Comparison of ENCODE assay signal across 13 cellular contexts in genomic region chr5:939368-939767, GRCh38. TPM values are rescaled to one million over a fixed set of nuclear protein-coding genes. Genes with fewer than 3 reads are reported as not detected.
DNase-seq lines count a peak whose midpoint lies in the region; ATAC-seq and TF ChIP-seq lines count a peak whose summit lies in the region.
"Had no signal": no experiment of that assay in that cellular context is flagged by ENCODE, and none has a peak within 500 bp of the region (broad histone marks: within the 10 kb centered on the region; RNA-seq: fewer than 3 reads in every experiment).

No MANE protein-coding gene starts in this region.

- H3K27me3 Mint-ChIP-seq in activated T-cell treated with anti-CD3 and anti-CD28 coated beads, Interleukin-2, amount 50 U/mL, for 4 hours (ENCODE audit: low read depth) = peaks cover 18% of the 10 kb centered on the region

- TF ChIP-seq POLR2A in sigmoid colon (IDR thresholded peaks at IDR 0.05) = no peak

- no peak for TF ChIP-seq EP300 in sigmoid colon (IDR thresholded peaks at IDR 0.05)

- no peaks in the 10 kb centered on the region for H3K9me3 Mint-ChIP-seq in activated T-cell treated with anti-CD3 and anti-CD28 coated beads, Interleukin-2, amount 50 U/mL, for 4 hours
- H3K9me3 Mint-ChIP-seq: CD4-positive, alpha-beta T cell had no signal

- ATAC-seq in activated T-cell treated with anti-CD3 and anti-CD28 coated beads, Interleukin-2, amount 50 U/mL, for 4 hours = no peak
- ATAC-seq in GM21390 (IDR thresholded peaks at IDR 0.05; ENCODE audit: unreplicated experiment) = no peak

- H3K4me3 Mint-ChIP-seq in activated T-cell treated with anti-CD3 and anti-CD28 coated beads, Interleukin-2, amount 50 U/mL, for 4 hours = no peak overlapping the region
- H3K4me3 Mint-ChIP-seq: B cell; CD4-positive, alpha-beta T cell had no signal

- no peak overlapping the region for H3K4me3 ChIP-seq in sigmoid colon
- H3K4me3 ChIP-seq: GM23248 had no signal

- intact Hi-C loops in sigmoid colon (cut with DNase I) = no loop called here

- peak; percentile 4 for DNase-seq in activated T-cell treated with anti-CD3 and anti-CD28 coated beads, Interleukin-2, amount 50 U/mL, for 1 hour
- DNase-seq in activated T-cell treated with anti-CD3 and anti-CD28 coated beads, Interleukin-2, amount 50 U/mL, for 4 hours = no peak
- DNase-seq in ecto neural progenitor cell (ENCODE audit: low spot score) (peak; percentile 32), sigmoid colon (peak; percentile 34), HuH-7 (ENCODE audit: low spot score) (no peak), cerebellar cortex (ENCODE audit: low spot score) (no peak)
- DNase-seq: C1 segment of cervical spinal cord; Calu3; CD4-positive, alpha-beta T cell; DMS 273 treated with DMSO at 0.1 percent for 48 hours; GM23248 had no signal

- no peak overlapping the region for H3K27ac ChIP-seq in sigmoid colon
- H3K27ac ChIP-seq: GM23248 had no signal

- no peaks in the 10 kb centered on the region for H3K36me3 Mint-ChIP-seq in activated T-cell treated with anti-CD3 and anti-CD28 coated beads, Interleukin-2, amount 50 U/mL, for 4 hours (ENCODE audit: insufficient read depth)

- no peaks in the 10 kb centered on the region for H3K4me1 ChIP-seq in sigmoid colon

- H3K36me3 ChIP-seq in sigmoid colon = no peaks in the 10 kb centered on the region

- no peaks in the 10 kb centered on the region for H3K27me3 ChIP-seq in sigmoid colon

- H3K4me1 Mint-ChIP-seq in activated T-cell treated with anti-CD3 and anti-CD28 coated beads, Interleukin-2, amount 50 U/mL, for 4 hours (ENCODE audit: low read depth) = no peaks in the 10 kb centered on the region
- H3K4me1 Mint-ChIP-seq: B cell had no signal

- WGBS in sigmoid colon, 2 donors = 75 to 81% methylated on average over 7 of the region's 7 CpGs

- no peaks in the 10 kb centered on the region for H3K9me3 ChIP-seq in sigmoid colon

- TF ChIP-seq CTCF in sigmoid colon (IDR thresholded peaks at IDR 0.05) = no peak

RNA-seq across cellular contexts. Expression of gene TRIP13, which starts 46.7 kb away (rescaled TPM):
- 10 to 100 TPM; 11.2 to 21.5 (median 18.5) TPM for total RNA-seq in activated T-cell treated with anti-CD3 and anti-CD28 coated beads, Interleukin-2, amount 50 U/mL, for 4 hours
- total RNA-seq in sigmoid colon = under 1 TPM in 3 of 4 donors, not detected in 1; 0.16 to 0.83 (median 0.54) TPM
- 1 to 10 TPM; 1.2 to 7.7 (median 3.9) TPM for polyA plus RNA-seq in sigmoid colon

RNA-seq across cellular contexts. Expression of gene BRD9, which starts 46.8 kb away (rescaled TPM):
- 10 to 100 TPM; 60.9 to 67.7 (median 64.6) TPM for total RNA-seq in activated T-cell treated with anti-CD3 and anti-CD28 coated beads, Interleukin-2, amount 50 U/mL, for 4 hours
- 10 to 100 TPM; 21.4 to 38.8 (median 24.6) TPM for total RNA-seq in sigmoid colon
- 10 to 100 TPM; 12.9 to 28.3 (median 14.4) TPM for polyA plus RNA-seq in sigmoid colon

Comparison
In these comparisons a context has a peak if more than half of its experiments do, and no peak if none do; other contexts are left out.
1. DNase-seq: peak in activated T-cell treated with anti-CD3 and anti-CD28 coated beads, Interleukin-2, amount 50 U/mL, for 1 hour (single experiment), ecto neural progenitor cell (single experiment) and sigmoid colon (single experiment); none in activated T-cell treated with anti-CD3 and anti-CD28 coated beads, Interleukin-2, amount 50 U/mL, for 4 hours (single experiment), HuH-7 (single experiment) and cerebellar cortex (single experiment).
2. RNA of gene TRIP13, which starts 46.7 kb away (total RNA-seq): 11.2 to 21.5 TPM in activated T-cell treated with anti-CD3 and anti-CD28 coated beads, Interleukin-2, amount 50 U/mL, for 4 hours; 0.16 to 0.83 TPM in sigmoid colon; every median in the first group is over 4 times any median in the second.